15 cellular contexts compared by ENCODE assay signal in the genomic region with DNA sequence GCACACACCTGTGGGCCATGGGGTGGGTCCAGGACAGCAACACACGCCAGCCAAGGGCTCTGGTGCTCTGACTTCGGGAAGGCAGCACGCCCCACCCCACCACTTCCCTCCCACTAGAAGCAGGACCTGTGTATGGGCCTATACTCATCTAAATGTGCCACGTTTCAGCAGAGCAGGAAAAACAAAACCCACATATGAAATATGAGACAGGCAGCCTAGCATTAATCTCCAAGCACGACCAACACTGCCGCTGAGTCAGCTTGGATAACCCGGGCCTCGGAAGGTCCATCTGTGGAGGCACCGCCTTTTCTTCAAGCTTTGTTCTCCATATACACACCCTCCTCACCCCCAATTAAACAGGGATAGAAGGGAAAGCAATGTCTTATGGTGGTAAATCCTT.
DNase-seq lines count a peak whose midpoint lies in the region; ATAC-seq and TF ChIP-seq lines count a peak whose summit lies in the region.
"Had no signal": no experiment of that assay in that cellular context is flagged by ENCODE, and none has a peak within 500 bp of the region (broad histone marks: within the 10 kb centered on the region; RNA-seq: fewer than 3 reads in every experiment).

No MANE protein-coding gene starts in this region.

- CTCF ChIA-PET in HEK293T (lab: Yijun Ruan, JAX) = interaction anchor here (0.6 to 0.8 kb wide), 2 partner anchors 11 to 156 kb away, joined by 3 to 5 read pairs; no protein-coding TSS in a partner anchor

- ATAC-seq in HG03432 (IDR thresholded peaks at IDR 0.05; ENCODE audit: unreplicated experiment) = no peak
- ATAC-seq: left ventricle myocardium superior, mucosa of descending colon had no signal

- no peak overlapping the region for H3K4me3 ChIP-seq in skeletal muscle cell (ENCODE audit: low read depth, low read length)
- H3K4me3 ChIP-seq: ascending aorta, coronary artery, mucosa of descending colon had no signal

- DNase-seq in HT1080 (ENCODE audit: low read depth) = peak; percentile 59
- DNase-seq in SW480 (ENCODE audit: low spot score) = peak; percentile 41
- peak; percentile 34 for DNase-seq in fibroblast of the conjunctiva (ENCODE audit: low read depth)
- DNase-seq in skeletal muscle cell (ENCODE audit: low read depth) = peak; percentile 6
- DNase-seq in T1000 (lab: John Stamatoyannopoulos, UW) = no peak
- no peak for DNase-seq in HEK293T (ENCODE audit: extremely low spot score)
- DNase-seq: activated CD4-positive, alpha-beta T cell treated with anti-CD3 and anti-CD28 coated beads, Interleukin-2, amount 50 U/mL, for 1 hour; GOT3; left ventricle myocardium superior; mucosa of descending colon; nucleus accumbens; stimulated activated CD4-positive, alpha-beta T cell treated with anti-CD3 and anti-CD28 coated beads, Interleukin-2, amount 100 ng/mL, for 48 hours had no signal

- POLR2A ChIA-PET in HEK293T (lab: Yijun Ruan, JAX) = no interaction called here

TF ChIP-seq in HEK293T, 16 proteins besides CTCF, POLR2A, EP300 and RAD21:
- TF ChIP-seq HDGF (IDR thresholded peaks at IDR 0.05; ENCODE audit: borderline replicate concordance) = no peak
- TF ChIP-seq ELF4 (IDR thresholded peaks at IDR 0.05) = no peak
- no peak for TF ChIP-seq SP1 (IDR thresholded peaks at IDR 0.05)
- TF ChIP-seq L3MBTL2 (conservative IDR thresholded peaks at IDR 0.05) = no peak
- no peak for TF ChIP-seq FOXK2 (IDR thresholded peaks at IDR 0.05)
- no peak for TF ChIP-seq SUZ12 (IDR thresholded peaks at IDR 0.05)
- no peak for TF ChIP-seq NFRKB (IDR thresholded peaks at IDR 0.05)
- no peak for TF ChIP-seq FOXA1 (IDR thresholded peaks at IDR 0.05)
- no peak for TF ChIP-seq ZNF384 (IDR thresholded peaks at IDR 0.05)
- no peak for TF ChIP-seq BHLHE40 (IDR thresholded peaks at IDR 0.05; ENCODE audit: borderline replicate concordance)
- no peak for TF ChIP-seq CTBP1 (IDR thresholded peaks at IDR 0.05; ENCODE audit: borderline replicate concordance)
- TF ChIP-seq, protein P1, sequence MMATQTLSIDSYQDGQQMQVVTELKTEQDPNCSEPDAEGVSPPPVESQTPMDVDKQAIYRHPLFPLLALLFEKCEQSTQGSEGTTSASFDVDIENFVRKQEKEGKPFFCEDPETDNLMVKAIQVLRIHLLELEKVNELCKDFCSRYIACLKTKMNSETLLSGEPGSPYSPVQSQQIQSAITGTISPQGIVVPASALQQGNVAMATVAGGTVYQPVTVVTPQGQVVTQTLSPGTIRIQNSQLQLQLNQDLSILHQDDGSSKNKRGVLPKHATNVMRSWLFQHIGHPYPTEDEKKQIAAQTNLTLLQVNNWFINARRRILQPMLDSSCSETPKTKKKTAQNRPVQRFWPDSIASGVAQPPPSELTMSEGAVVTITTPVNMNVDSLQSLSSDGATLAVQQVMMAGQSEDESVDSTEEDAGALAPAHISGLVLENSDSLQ (IDR thresholded peaks at IDR 0.05) = no peak
- TF ChIP-seq TARDBP (IDR thresholded peaks at IDR 0.05) = no peak

Comparison
In these comparisons a context has a peak if more than half of its experiments do, and no peak if none do; other contexts are left out.
1. DNase-seq: peak in HT1080 (single experiment), SW480 (single experiment), fibroblast of the conjunctiva (single experiment) and skeletal muscle cell (single experiment); none in T1000 (single experiment) and HEK293T (single experiment).